In the genomic region with DNA sequence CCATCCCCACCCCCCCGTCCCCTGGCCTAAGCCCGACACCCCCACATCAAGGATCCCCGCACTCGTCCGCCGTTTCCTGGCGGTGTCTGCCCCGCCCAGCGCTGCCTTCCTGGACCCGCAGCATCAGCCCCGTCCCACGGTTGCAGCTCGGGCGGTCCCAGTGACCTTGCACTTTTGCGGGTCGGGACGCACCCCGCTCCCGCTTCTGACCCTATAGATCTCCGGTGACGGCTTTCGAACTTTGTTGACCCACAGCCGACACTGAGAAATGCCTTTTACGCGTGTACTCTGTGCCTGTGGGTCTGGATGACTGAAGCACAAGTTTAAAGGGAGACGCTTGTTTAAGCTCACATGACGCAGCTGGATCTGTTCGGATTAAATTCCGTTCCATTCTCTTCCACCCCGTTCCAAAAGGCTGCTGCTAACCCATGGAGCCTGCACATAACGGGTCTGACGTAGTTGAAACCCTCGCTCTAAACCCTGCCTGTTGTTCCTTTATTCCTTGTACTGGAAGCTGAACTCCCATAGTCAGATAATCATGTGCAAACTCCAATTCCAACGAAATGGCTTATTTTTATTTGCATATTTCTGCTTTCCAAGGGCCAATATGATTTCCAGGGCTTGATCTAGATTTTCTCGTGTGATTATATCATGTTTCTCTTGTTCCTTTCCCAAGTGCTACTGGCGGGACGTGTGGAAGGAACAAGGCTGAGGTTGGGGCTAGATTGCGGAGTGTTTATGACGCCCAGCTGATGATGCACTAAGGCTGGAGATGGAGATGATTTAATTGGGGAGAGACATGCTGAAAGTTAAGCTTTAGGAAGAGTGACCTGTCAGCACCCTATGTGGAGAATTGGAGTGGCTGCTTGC, we compare ENCODE assay signal across 9 cellular contexts. TPM values are rescaled to one million over a fixed set of nuclear protein-coding genes. Genes with fewer than 3 reads are reported as not detected.
DNase-seq lines count a peak whose midpoint lies in the region; ATAC-seq, FAIRE-seq and TF ChIP-seq lines count a peak whose summit lies in the region.
"Had no signal": no experiment of that assay in that cellular context is flagged by ENCODE, and none has a peak within 500 bp of the region (broad histone marks: within the 10 kb centered on the region; RNA-seq: fewer than 3 reads in every experiment).

No MANE protein-coding gene starts in this region.

- H3K4me3 ChIP-seq in bronchial epithelial cell (ENCODE audit: low read depth, low read length) (peak overlapping the region; percentile 72), skin epidermis (peak overlapping the region; percentile 70 to 94 (median 77))

- FAIRE-seq in bronchial epithelial cell (lab: Jason Lieb, UNC), result no peak
- FAIRE-seq: islet of Langerhans had no signal

- H3K27me3 ChIP-seq in bronchial epithelial cell (ENCODE audit: control insufficient read depth, insufficient read depth, low read length), result no peaks in the 10 kb centered on the region

- no peak for TF ChIP-seq CTCF in bronchial epithelial cell (IDR thresholded peaks at IDR 0.05; ENCODE audit: insufficient read depth, low read length, severe bottlenecking)

- ATAC-seq in HG03280 (IDR thresholded peaks at IDR 0.05; ENCODE audit: unreplicated experiment), result peak; percentile 12

- peaks cover 6% of the 10 kb centered on the region for H3K36me3 ChIP-seq in bronchial epithelial cell (ENCODE audit: control insufficient read depth, insufficient read depth, low read length)

- DNase-seq in NCI-H345 (lab: John Stamatoyannopoulos, UW), result peak; percentile 16
- no peak for DNase-seq in NCI-H345 treated with DMSO at 0.1 percent for 48 hours (lab: John Stamatoyannopoulos, UW; ENCODE audit: unreplicated experiment)
- DNase-seq in T-helper 2 cell, result peak in 3 of 5 experiments; percentile 15 to 38 (median 18)
- no peak for DNase-seq in bronchial epithelial cell (ENCODE audit: low read depth)
- DNase-seq in iris pigment epithelial cell (ENCODE audit: low read depth), result peak; percentile 75
- DNase-seq in islet precursor cell, result no peak

- H3K27ac ChIP-seq in skin epidermis, result peak overlapping the region; percentile 36 to 92 (median 88)

RNA-seq across cellular contexts. Expression of gene FLYWCH1, which starts 0.8 kb away (rescaled TPM):
- 41.9 and 96.5 TPM in 2 replicates for total RNA-seq in bronchial epithelial cell

RNA-seq across cellular contexts. Expression of gene FLYWCH2, which starts 29.6 kb away (rescaled TPM):
- 63.7 and 76.0 TPM in 2 replicates for total RNA-seq in bronchial epithelial cell

RNA-seq across cellular contexts. Expression of gene KREMEN2, which starts 51.5 kb away (rescaled TPM):
- 1.1 and 1.2 TPM in 2 replicates for total RNA-seq in bronchial epithelial cell

RNA-seq across cellular contexts. Expression of gene PRSS22, which starts 54.6 kb away (rescaled TPM):
- 9.2 and 16.9 TPM in 2 replicates for total RNA-seq in bronchial epithelial cell

RNA-seq across cellular contexts. Expression of gene PAQR4, which starts 56.6 kb away (rescaled TPM):
- total RNA-seq in bronchial epithelial cell, result 5.3 and 5.5 TPM in 2 replicates

Comparison
In these comparisons a context has a peak if more than half of its experiments do, and no peak if none do; other contexts are left out.
1. DNase-seq: peak in NCI-H345 (single experiment), T-helper 2 cell (3 of 5) and iris pigment epithelial cell (single experiment); none in NCI-H345 treated with DMSO at 0.1 percent for 48 hours (single experiment), bronchial epithelial cell (single experiment) and islet precursor cell (single experiment).